ENCODE assay signal across 18 cellular contexts in genomic region chr9:96500696-96501660, GRCh38. TPM values are rescaled to one million over a fixed set of nuclear protein-coding genes. Genes with fewer than 3 reads are reported as not detected.
DNase-seq lines count a peak whose midpoint lies in the region; ATAC-seq and TF ChIP-seq lines count a peak whose summit lies in the region.
"Had no signal": no experiment of that assay in that cellular context is flagged by ENCODE, and none has a peak within 500 bp of the region (broad histone marks: within the 10 kb centered on the region; RNA-seq: fewer than 3 reads in every experiment).

No MANE protein-coding gene starts in this region.

- H3K9me3 Mint-ChIP-seq in HFFc6 (no peaks in the 10 kb centered on the region), chondrocyte (ENCODE audit: low read depth) (no peaks in the 10 kb centered on the region)
- H3K9me3 Mint-ChIP-seq: activated CD4-positive, alpha-beta memory T cell treated with anti-CD3 and anti-CD28 coated beads for 36 hours; dendritic cell treated with granulocyte-macrophage colony-stimulating factor and Interleukin-4, amounts not matched to agents 40 ng/mL and 50 ng/mL, for 4 days; type B pancreatic cell had no signal

- H3K27ac Mint-ChIP-seq in HFFc6 (peak overlapping the region; percentile 88), chondrocyte (ENCODE audit: unreplicated experiment) (peak overlapping the region; percentile 57)
- H3K27ac Mint-ChIP-seq: activated CD4-positive, alpha-beta memory T cell treated with anti-CD3 and anti-CD28 coated beads for 36 hours; CD14-positive monocyte; dendritic cell treated with granulocyte-macrophage colony-stimulating factor and Interleukin-4, amounts not matched to agents 40 ng/mL and 50 ng/mL, for 4 days; type B pancreatic cell had no signal

- DNase-seq in HFFc6 = peak; percentile 81
- DNase-seq in chondrocyte (ENCODE audit: low spot score) = no peak
- DNase-seq: activated CD4-positive, alpha-beta memory T cell treated with anti-CD3 and anti-CD28 coated beads for 36 hours; activated T-cell treated with anti-CD3 and anti-CD28 coated beads, Interleukin-2, amount 50 U/mL, for 48 hours; DMS79 treated with DMSO at 0.1 percent for 48 hours; Kasumi-1; left colon; NCI-H2171 treated with DMSO at 0.1 percent for 48 hours; small intestine; stimulated activated CD4-positive, alpha-beta T cell treated with anti-CD3 and anti-CD28 coated beads, Interleukin-4, amount 100 ng/mL, for 4 hours had no signal

- peaks cover 2% of the 10 kb centered on the region for H3K27me3 Mint-ChIP-seq in HFFc6 (ENCODE audit: insufficient read depth)
- H3K27me3 Mint-ChIP-seq in chondrocyte (ENCODE audit: low read depth) = no peaks in the 10 kb centered on the region
- H3K27me3 Mint-ChIP-seq: activated CD4-positive, alpha-beta memory T cell treated with anti-CD3 and anti-CD28 coated beads for 36 hours; type B pancreatic cell had no signal

- no peak for ATAC-seq in HG03025 (IDR thresholded peaks at IDR 0.05; ENCODE audit: low FRiP score, unreplicated experiment)
- no peak for ATAC-seq in HG02588 (IDR thresholded peaks at IDR 0.05; ENCODE audit: unreplicated experiment)
- ATAC-seq in HG02870 (IDR thresholded peaks at IDR 0.05; ENCODE audit: unreplicated experiment) = no peak
- ATAC-seq: left colon had no signal

- TF ChIP-seq CTCF in HFFc6 (IDR thresholded peaks at IDR 0.05) = no peak
- no peak for TF ChIP-seq CTCF in chondrocyte (IDR thresholded peaks at IDR 0.05)

- peak overlapping the region; percentile 94 for H3K27ac ChIP-seq in layer of hippocampus (ENCODE audit: low read depth, low read length)
- H3K27ac ChIP-seq in temporal lobe (ENCODE audit: low read depth, low read length) = peak overlapping the region; percentile 97

- peak overlapping the region; percentile 6; the same call in 1 of the 2 replicates for H3K4me3 Mint-ChIP-seq in HFFc6
- H3K4me3 Mint-ChIP-seq in chondrocyte (ENCODE audit: unreplicated experiment) = no peak overlapping the region
- H3K4me3 Mint-ChIP-seq: activated CD4-positive, alpha-beta memory T cell treated with anti-CD3 and anti-CD28 coated beads for 36 hours; CD14-positive monocyte; dendritic cell treated with granulocyte-macrophage colony-stimulating factor and Interleukin-4, amounts not matched to agents 40 ng/mL and 50 ng/mL, for 4 days; type B pancreatic cell had no signal

- H3K36me3 Mint-ChIP-seq in HFFc6 (ENCODE audit: low read depth) (peaks cover 5% of the 10 kb centered on the region; the same call in 1 of the 2 replicates), chondrocyte (ENCODE audit: low read depth) (peaks cover 12% of the 10 kb centered on the region)
- H3K36me3 Mint-ChIP-seq: activated CD4-positive, alpha-beta memory T cell treated with anti-CD3 and anti-CD28 coated beads for 36 hours; CD14-positive monocyte; type B pancreatic cell had no signal

- H3K4me1 Mint-ChIP-seq in HFFc6 (ENCODE audit: low read depth) (peaks cover 31% of the 10 kb centered on the region), chondrocyte (ENCODE audit: low read depth) (peaks cover 12% of the 10 kb centered on the region)
- H3K4me1 Mint-ChIP-seq: CD14-positive monocyte had no signal

- H3K27me3 ChIP-seq in layer of hippocampus (ENCODE audit: control insufficient read depth, insufficient read depth, low read length) = no peaks in the 10 kb centered on the region

RNA-seq across cellular contexts. Expression of gene HABP4, which starts 51.0 kb away (rescaled TPM):
- total RNA-seq in HFFc6 (2021; fragmentation: NEBNext Ultra II Directional; extraction: Animal tissue kit (Norgen Biotek cat#: 25700)) = 10 to 100 TPM; 20.1 to 26.6 (median 24.9) TPM
- total RNA-seq in chondrocyte = 19.3 to 28.9 TPM (median 26.2 TPM) in 3 replicates
- total RNA-seq in temporal lobe = 13.0 TPM
